18 cellular contexts compared by ENCODE assay signal in genomic region chr2:19752500-19752899, GRCh38.
A peak's percentile ranks its signal among the peaks of the same experiment; 100 is the strongest.
DNase-seq lines count a peak whose midpoint lies in the region; ATAC-seq and TF ChIP-seq lines count a peak whose summit lies in the region.
"Had no signal": no experiment of that assay in that cellular context is flagged by ENCODE, and none has a peak within 500 bp of the region (broad histone marks: within the 10 kb centered on the region; RNA-seq: fewer than 3 reads in every experiment).

No MANE protein-coding gene starts in this region.

- no peak overlapping the region for H3K23ac ChIP-seq in IMR-90 (ENCODE audit: low read depth, low read length)

- H3K27me3 ChIP-seq in IMR-90 (ENCODE audit: control insufficient read depth, insufficient read depth, low read length) = no peaks in the 10 kb centered on the region
- H3K27me3 ChIP-seq in body of pancreas = no peaks in the 10 kb centered on the region
- H3K27me3 ChIP-seq: BLaER1 had no signal

- no peaks in the 10 kb centered on the region for H3K36me3 Mint-ChIP-seq in activated CD8-positive, alpha-beta memory T cell treated with anti-CD3 and anti-CD28 coated beads, Interleukin-2, amount 10 ng/mL, durations not matched to agents 7 days and 5 days
- no peaks in the 10 kb centered on the region for H3K36me3 Mint-ChIP-seq in chondrocyte (ENCODE audit: low read depth)
- H3K36me3 Mint-ChIP-seq: CD14-positive monocyte; CD4-positive, alpha-beta memory T cell had no signal

- H3K56ac ChIP-seq in IMR-90 (ENCODE audit: extremely low read depth, insufficient read depth, low read length) = no peak overlapping the region

- no peak overlapping the region for H2BK5ac ChIP-seq in IMR-90 (ENCODE audit: low read depth, low read length, poor library complexity, severe bottlenecking)

- no peak overlapping the region for H2AK5ac ChIP-seq in IMR-90 (ENCODE audit: low read depth, low read length)

- no TSS peak for BruUV-seq in IMR-90 (replicated peaks; lab: Mats Ljungman, UMichigan)

- H3K4me1 Mint-ChIP-seq in activated CD8-positive, alpha-beta memory T cell treated with anti-CD3 and anti-CD28 coated beads, Interleukin-2, amount 10 ng/mL, durations not matched to agents 7 days and 5 days = no peaks in the 10 kb centered on the region
- H3K4me1 Mint-ChIP-seq in chondrocyte (ENCODE audit: low read depth) = peaks cover 48% of the 10 kb centered on the region
- H3K4me1 Mint-ChIP-seq: CD14-positive monocyte; CD4-positive, alpha-beta memory T cell; GM23338 had no signal

- CTCF ChIA-PET in activated CD8-positive, alpha-beta memory T cell treated with anti-CD3 and anti-CD28 coated beads, Interleukin-2, amount 10 ng/mL, durations not matched to agents 7 days and 5 days (lab: Charles Lee) = interaction anchor here (1.0 kb wide), 1 partner anchor 106 kb away, joined by 3 read pairs; no protein-coding TSS in a partner anchor
- CTCF ChIA-PET in IMR-90 (lab: Yijun Ruan, JAX) = no interaction called here

- intact Hi-C loops in IMR-90 (cut with micrococcal nuclease) (no loop called here), body of pancreas (cut with DNase I) (no loop called here)

- H3K4me2 ChIP-seq in IMR-90 (ENCODE audit: low read depth, low read length) = no peak overlapping the region
- H3K4me2 ChIP-seq: BLaER1, GM23338 had no signal

- H3K79me1 ChIP-seq in IMR-90 (ENCODE audit: low read depth in 1 of 2, low read length in 2 of 2) = no peaks in the 10 kb centered on the region

- no peak overlapping the region for H3K4me3 Mint-ChIP-seq in activated CD8-positive, alpha-beta memory T cell treated with anti-CD3 and anti-CD28 coated beads, Interleukin-2, amount 10 ng/mL, durations not matched to agents 7 days and 5 days
- H3K4me3 Mint-ChIP-seq in chondrocyte (ENCODE audit: unreplicated experiment) = no peak overlapping the region
- H3K4me3 Mint-ChIP-seq: CD14-positive monocyte; CD4-positive, alpha-beta memory T cell; GM23338 had no signal

- no peak overlapping the region for H4K91ac ChIP-seq in IMR-90 (ENCODE audit: insufficient read depth, low read depth, low read length)

- H3K4ac ChIP-seq in IMR-90 (ENCODE audit: low read depth, low read length) = no peak overlapping the region

- TF ChIP-seq RAD21 in IMR-90 (IDR thresholded peaks at IDR 0.05; ENCODE audit: low read length) = no peak

- H3K4me3 ChIP-seq in IMR-90 (ENCODE audit: insufficient read depth, low read depth, low read length) (no peak overlapping the region), body of pancreas (no peak overlapping the region)
- H3K4me3 ChIP-seq: BLaER1, GM12878, GM23338 had no signal

- no peak overlapping the region for H2AFZ ChIP-seq in IMR-90 (replicated peaks; ENCODE audit: low read length, poor library complexity)
- H2AFZ ChIP-seq: GM23338 had no signal

- no peak overlapping the region for H2BK120ac ChIP-seq in IMR-90 (ENCODE audit: low read depth, low read length)

- in situ Hi-C loops in IMR-90 (cut with MboI; ENCODE audit: low sequenced_read_pairs) = no loop called here

- dilution Hi-C loops in IMR-90 (cut with HindIII; ENCODE audit: low sequenced_read_pairs, unreplicated experiment) = no loop called here

- H3K18ac ChIP-seq in IMR-90 (ENCODE audit: low read depth, low read length) = no peak overlapping the region

- H3K4me1 ChIP-seq in IMR-90 (ENCODE audit: control insufficient read depth, insufficient read depth, low read length) (peaks cover 4% of the 10 kb centered on the region), body of pancreas (peaks cover 5% of the 10 kb centered on the region)
- H3K4me1 ChIP-seq: BLaER1 had no signal

- no peak overlapping the region for H4K5ac ChIP-seq in IMR-90 (ENCODE audit: low read depth, low read length)

- peak; percentile 12 for DNase-seq in activated CD8-positive, alpha-beta memory T cell treated with anti-CD3 and anti-CD28 coated beads, Interleukin-2, amount 10 ng/mL, durations not matched to agents 7 days and 5 days
- DNase-seq in activated CD8-positive, alpha-beta memory T cell treated with anti-CD3 and anti-CD28 coated beads, Interleukin-2, amount 50 U/mL, for 48 hours = no peak
- DNase-seq in IMR-90 (peak; percentile 25), body of pancreas (peak in 1 of 4 donors; percentile 30), islet precursor cell (peak; percentile 15), NCI-H524 (lab: John Stamatoyannopoulos, UW) (no peak), chondrocyte (ENCODE audit: low spot score) (no peak)
- DNase-seq: 8988T; CD4-positive, alpha-beta memory T cell; DMS53; DND-41; EL; HCEC 1CT had no signal

- H3K27ac Mint-ChIP-seq in activated CD8-positive, alpha-beta memory T cell treated with anti-CD3 and anti-CD28 coated beads, Interleukin-2, amount 10 ng/mL, durations not matched to agents 7 days and 5 days = no peak overlapping the region
- H3K27ac Mint-ChIP-seq in chondrocyte (ENCODE audit: unreplicated experiment) = no peak overlapping the region
- H3K27ac Mint-ChIP-seq: CD4-positive, alpha-beta memory T cell; GM23338 had no signal

- no peaks in the 10 kb centered on the region for H3K9me3 Mint-ChIP-seq in activated CD8-positive, alpha-beta memory T cell treated with anti-CD3 and anti-CD28 coated beads, Interleukin-2, amount 10 ng/mL, durations not matched to agents 7 days and 5 days (ENCODE audit: low read depth)
- H3K9me3 Mint-ChIP-seq in chondrocyte (ENCODE audit: low read depth) = no peaks in the 10 kb centered on the region
- H3K9me3 Mint-ChIP-seq: GM23338 had no signal

- H4K8ac ChIP-seq in IMR-90 (ENCODE audit: low read depth in 2 of 2, low read length in 2 of 2) = no peak overlapping the region

- H4K20me1 ChIP-seq in IMR-90 (ENCODE audit: insufficient read depth, low read length) = no peaks in the 10 kb centered on the region
- H4K20me1 ChIP-seq: BLaER1 had no signal

- H3K9me3 ChIP-seq in IMR-90 (ENCODE audit: control insufficient read depth, insufficient read depth, low read length) (no peaks in the 10 kb centered on the region), body of pancreas (no peaks in the 10 kb centered on the region)
- H3K9me3 ChIP-seq: BLaER1 had no signal

- no peak overlapping the region for H2AK9ac ChIP-seq in IMR-90 (replicated peaks; ENCODE audit: low read depth, low read length, poor library complexity)

- TF ChIP-seq CTCF in IMR-90 (conservative IDR thresholded peaks at IDR 0.05; ENCODE audit: low read depth, low read length) = no peak
- no peak for TF ChIP-seq CTCF in body of pancreas (IDR thresholded peaks at IDR 0.05)
- TF ChIP-seq CTCF in chondrocyte (IDR thresholded peaks at IDR 0.05) = no peak

- peaks cover 9% of the 10 kb centered on the region for H3K27me3 Mint-ChIP-seq in activated CD8-positive, alpha-beta memory T cell treated with anti-CD3 and anti-CD28 coated beads, Interleukin-2, amount 10 ng/mL, durations not matched to agents 7 days and 5 days
- H3K27me3 Mint-ChIP-seq in chondrocyte (ENCODE audit: low read depth) = no peaks in the 10 kb centered on the region

- H2BK20ac ChIP-seq in IMR-90 (ENCODE audit: low read depth, low read length) = no peak overlapping the region

- ATAC-seq in activated CD8-positive, alpha-beta memory T cell treated with anti-CD3 and anti-CD28 coated beads, Interleukin-2, amount 10 ng/mL, durations not matched to agents 7 days and 5 days = no peak
- ATAC-seq in IMR-90 (ENCODE audit: low read depth) (peak; percentile 14; the same call in 1 of the 2 replicates), body of pancreas (peak; percentile 62), GM18907 (IDR thresholded peaks at IDR 0.05; ENCODE audit: unreplicated experiment) (no peak)
- ATAC-seq: GM12878, GM23338 had no signal

- 67% methylated on average over 1 of the region's 3 CpGs; no CpG with 5 or more reads in 1 of the 2 experiments for WGBS in IMR-90 (ENCODE audit: extremely low coverage in 2 of 2, insufficient read length in 1 of 2), 2 experiments
- WGBS in body of pancreas, 2 donors = 18 to 28% methylated on average over 3 of the region's 3 CpGs

- H3K27ac ChIP-seq in IMR-90 (ENCODE audit: insufficient read depth, low read length) (no peak overlapping the region), body of pancreas (no peak overlapping the region)
- H3K27ac ChIP-seq: BLaER1 had no signal

- H3K9me1 ChIP-seq in IMR-90 (ENCODE audit: insufficient read depth, low read length) = no peaks in the 10 kb centered on the region; the same call in 1 of the 2 replicates

- no peak overlapping the region for H3K9ac ChIP-seq in IMR-90 (ENCODE audit: low read depth, low read length)
- H3K9ac ChIP-seq: BLaER1 had no signal

- H3K14ac ChIP-seq in IMR-90 (replicated peaks; ENCODE audit: low read depth, low read length) = peak overlapping the region; percentile 57; the same call in 1 of the 2 replicates

- H2BK15ac ChIP-seq in IMR-90 (ENCODE audit: low read depth, low read length) = no peak overlapping the region

- TF ChIP-seq POLR2A in IMR-90 (IDR thresholded peaks at IDR 0.05; ENCODE audit: low read depth, low read length) (no peak), body of pancreas (IDR thresholded peaks at IDR 0.05) (no peak)

- POLR2A ChIA-PET in IMR-90 (lab: Charles Lee; ENCODE audit: unreplicated experiment) = no interaction called here

- H3K36me3 ChIP-seq in IMR-90 (ENCODE audit: control insufficient read depth, insufficient read depth, low read length) = no peaks in the 10 kb centered on the region
- no peaks in the 10 kb centered on the region for H3K36me3 ChIP-seq in body of pancreas (replicated peaks in 1 of 2; ENCODE audit: insufficient read depth in 1 of 2, low read depth in 2 of 2)
- H3K36me3 ChIP-seq: BLaER1 had no signal

TF ChIP-seq in IMR-90, 13 proteins besides CTCF, POLR2A, EP300 and RAD21 (continues in another document):
- no peak for TF ChIP-seq FOS (IDR thresholded peaks at IDR 0.05; ENCODE audit: low read depth, low read length)
- TF ChIP-seq SMC3 (IDR thresholded peaks at IDR 0.05; ENCODE audit: low read depth, low read length) = no peak
- TF ChIP-seq MAFK (IDR thresholded peaks at IDR 0.05; ENCODE audit: low read depth, low read length) = no peak
- TF ChIP-seq NFE2L2 (IDR thresholded peaks at IDR 0.05; ENCODE audit: low read depth, low read length) = no peak
- no peak for TF ChIP-seq CHD1 (IDR thresholded peaks at IDR 0.05; ENCODE audit: low read depth, low read length)
- no peak for TF ChIP-seq RFX5 (IDR thresholded peaks at IDR 0.05; ENCODE audit: low read depth, low read length)
- TF ChIP-seq USF2 (IDR thresholded peaks at IDR 0.05; ENCODE audit: low read depth, low read length) = no peak
- no peak for TF ChIP-seq MAZ (IDR thresholded peaks at IDR 0.05; ENCODE audit: borderline replicate concordance, low read depth, low read length)
- no peak for TF ChIP-seq BHLHE40 (IDR thresholded peaks at IDR 0.05; ENCODE audit: low read depth, low read length)
- no peak for TF ChIP-seq CEBPB (IDR thresholded peaks at IDR 0.05; ENCODE audit: low read depth, low read length)

Comparison
In these comparisons a context has a peak if more than half of its experiments do, and no peak if none do; other contexts are left out.
1. DNase-seq: peak in activated CD8-positive, alpha-beta memory T cell treated with anti-CD3 and anti-CD28 coated beads, Interleukin-2, amount 10 ng/mL, durations not matched to agents 7 days and 5 days (single experiment), IMR-90 (single experiment) and islet precursor cell (single experiment); none in activated CD8-positive, alpha-beta memory T cell treated with anti-CD3 and anti-CD28 coated beads, Interleukin-2, amount 50 U/mL, for 48 hours (single experiment), NCI-H524 (0 of 2) and chondrocyte (single experiment).
2. ATAC-seq: peak in IMR-90 (single experiment) and body of pancreas (single experiment); none in activated CD8-positive, alpha-beta memory T cell treated with anti-CD3 and anti-CD28 coated beads, Interleukin-2, amount 10 ng/mL, durations not matched to agents 7 days and 5 days (single experiment) and GM18907 (single experiment).